In genomic region chr4:75718529-75718928, GRCh38 we compare ENCODE assay signal across 25 cellular contexts. TPM values are rescaled to one million over a fixed set of nuclear protein-coding genes. Genes with fewer than 3 reads are reported as not detected.
DNase-seq lines count a peak whose midpoint lies in the region; ATAC-seq and TF ChIP-seq lines count a peak whose summit lies in the region.
"Had no signal": no experiment of that assay in that cellular context is flagged by ENCODE, and none has a peak within 500 bp of the region (broad histone marks: within the 10 kb centered on the region; RNA-seq: fewer than 3 reads in every experiment).

No MANE protein-coding gene starts in this region.

- no peak overlapping the region for H4K8ac ChIP-seq in trophoblast cell (ENCODE audit: low read depth, low read length)

- WGBS in trophoblast cell (ENCODE audit: extremely low coverage, insufficient coverage, insufficient read length) = no CpG with 5 or more reads among the region's 2 CpGs

- CTCF ChIA-PET in CD4-positive, alpha-beta T cell (lab: Charles Lee) = no interaction called here

- ATAC-seq in RWPE2 (ENCODE audit: low read depth) (peak; percentile 57; the same call in 2 of the 3 replicates), HG02610 (IDR thresholded peaks at IDR 0.05; ENCODE audit: unreplicated experiment) (no peak), lower lobe of right lung (no peak)
- ATAC-seq in CD4-positive, alpha-beta T cell (ENCODE audit: poor library complexity) = no peak
- ATAC-seq: activated T-cell treated with anti-CD3 and anti-CD28 coated beads, Interleukin-2, amount 50 U/mL, for 4 hours; left lobe of liver; Right ventricle myocardium inferior had no signal

- H3K9ac ChIP-seq in trophoblast cell (ENCODE audit: low read length) = no peak overlapping the region

- H3K18ac ChIP-seq in trophoblast cell (ENCODE audit: low read length) = no peak overlapping the region

- H2BK12ac ChIP-seq in trophoblast cell (ENCODE audit: low read length) = no peak overlapping the region

- H3K79me1 ChIP-seq in trophoblast cell (ENCODE audit: low read length) = no peaks in the 10 kb centered on the region

- H3K27ac ChIP-seq in RWPE2 (ENCODE audit: poor library complexity, severe bottlenecking) (no peak overlapping the region), trophoblast cell (ENCODE audit: low read depth, low read length) (no peak overlapping the region), lower lobe of right lung (no peak overlapping the region)
- no peak overlapping the region for H3K27ac ChIP-seq in CD4-positive, alpha-beta T cell (ENCODE audit: low read depth, low read length)
- H3K27ac ChIP-seq: brain microvascular endothelial cell, C4-2B, uterus had no signal

- H4K12ac ChIP-seq in trophoblast cell (ENCODE audit: low read depth, low read length) = no peak overlapping the region

- no peak overlapping the region for H3K4me3 Mint-ChIP-seq in CD4-positive, alpha-beta T cell
- H3K4me3 Mint-ChIP-seq: activated CD4-positive, alpha-beta T cell treated with anti-CD3 and anti-CD28 coated beads, Interleukin-2, amount 10 ng/mL, durations not matched to agents 7 days and 5 days; activated T-cell treated with anti-CD3 and anti-CD28 coated beads, Interleukin-2, amount 50 U/mL, for 4 hours; naive B cell had no signal

- POLR2A ChIA-PET in CD4-positive, alpha-beta T cell (lab: Charles Lee) = no interaction called here

- H3K4me1 ChIP-seq in RWPE2 (ENCODE audit: insufficient read depth, poor library complexity, severe bottlenecking) = peaks cover 12% of the 10 kb centered on the region
- peaks cover 2 to 15% of the 10 kb centered on the region in 2 experiments for H3K4me1 ChIP-seq in trophoblast cell (ENCODE audit: control insufficient read depth in 1 of 2, insufficient read depth in 2 of 2, low read length in 2 of 2)
- H3K4me1 ChIP-seq in lower lobe of right lung = peaks cover 11% of the 10 kb centered on the region

- H3K27ac Mint-ChIP-seq in CD4-positive, alpha-beta T cell = no peak overlapping the region
- H3K27ac Mint-ChIP-seq: activated CD4-positive, alpha-beta T cell treated with anti-CD3 and anti-CD28 coated beads, Interleukin-2, amount 10 ng/mL, durations not matched to agents 7 days and 5 days had no signal

- H3K79me2 ChIP-seq in trophoblast cell (ENCODE audit: control insufficient read depth, insufficient read depth, low read length, poor library complexity) = no peaks in the 10 kb centered on the region

- no peak overlapping the region for H3K23ac ChIP-seq in trophoblast cell (ENCODE audit: low read length)

- H3K27me3 Mint-ChIP-seq in CD4-positive, alpha-beta T cell = no peaks in the 10 kb centered on the region
- H3K27me3 Mint-ChIP-seq: activated CD4-positive, alpha-beta T cell treated with anti-CD3 and anti-CD28 coated beads, Interleukin-2, amount 10 ng/mL, durations not matched to agents 7 days and 5 days; naive B cell had no signal

- DNase-seq in HT1080 (ENCODE audit: low read depth) (peak; percentile 46), RWPE2 (ENCODE audit: low spot score) (no peak), epithelial cell of esophagus (ENCODE audit: low read depth) (peak; percentile 64), trophoblast cell (peak; percentile 88 to 96), SW480 (ENCODE audit: low spot score) (no peak), lower lobe of right lung (no peak)
- DNase-seq in CD4-positive, alpha-beta T cell = no peak
- DNase-seq: activated CD4-positive, alpha-beta T cell treated with anti-CD3 and anti-CD28 coated beads, Interleukin-2, amount 10 ng/mL, durations not matched to agents 7 days and 5 days; activated gamma-delta T cell treated with Interleukin-2 at 50 U/mL for 16 hours; activated T-cell treated with anti-CD3 and anti-CD28 coated beads, Interleukin-2, amount 50 U/mL, for 4 hours; brain microvascular endothelial cell; effector CD4-positive, alpha-beta T cell; foreskin fibroblast; HCEC 1CT; naive B cell; NCI-H2081 treated with DMSO at 0.1 percent for 48 hours; NCI-H82; stimulated activated CD4-positive, alpha-beta T cell treated with anti-CD3 and anti-CD28 coated beads, Interleukin-15, amount 100 ng/mL, for 24 hours; stimulated activated naive CD4-positive, alpha-beta T cell treated with Interleukin-2 at 50 U/mL for 16 hours; T1000; uterus had no signal

- no peak overlapping the region for H3K4me2 ChIP-seq in trophoblast cell (ENCODE audit: low read length)

- H3K27me3 ChIP-seq in RWPE2 (ENCODE audit: insufficient read depth, poor library complexity, severe bottlenecking) (no peaks in the 10 kb centered on the region), trophoblast cell (ENCODE audit: insufficient read depth, low read length) (no peaks in the 10 kb centered on the region), lower lobe of right lung (ENCODE audit: low read depth) (no peaks in the 10 kb centered on the region)
- H3K27me3 ChIP-seq in CD4-positive, alpha-beta T cell (ENCODE audit: control insufficient read depth, insufficient read depth, low read length) = no peaks in the 10 kb centered on the region
- H3K27me3 ChIP-seq: brain microvascular endothelial cell, uterus had no signal

- H2AK5ac ChIP-seq in trophoblast cell (ENCODE audit: low read length) = no peak overlapping the region

- H3K9me3 Mint-ChIP-seq in CD4-positive, alpha-beta T cell = no peaks in the 10 kb centered on the region
- H3K9me3 Mint-ChIP-seq: activated CD4-positive, alpha-beta T cell treated with anti-CD3 and anti-CD28 coated beads, Interleukin-2, amount 10 ng/mL, durations not matched to agents 7 days and 5 days; activated T-cell treated with anti-CD3 and anti-CD28 coated beads, Interleukin-2, amount 50 U/mL, for 4 hours; naive B cell had no signal

- intact Hi-C loops in CD4-positive, alpha-beta T cell (cut with DNase I, micrococcal nuclease) = no loop called here
- intact Hi-C loops in lower lobe of right lung (cut with DNase I) = no loop called here

- H2BK120ac ChIP-seq in trophoblast cell (ENCODE audit: insufficient read depth, low read length, poor library complexity) = no peak overlapping the region

- H3K4me1 Mint-ChIP-seq in CD4-positive, alpha-beta T cell (ENCODE audit: low read depth) = peaks cover 20% of the 10 kb centered on the region

- peaks cover 5% of the 10 kb centered on the region for H3K36me3 Mint-ChIP-seq in CD4-positive, alpha-beta T cell (ENCODE audit: low read depth)
- H3K36me3 Mint-ChIP-seq: naive B cell had no signal

- H3K14ac ChIP-seq in trophoblast cell (ENCODE audit: low read length) = no peak overlapping the region

- H3K36me3 ChIP-seq in RWPE2 (ENCODE audit: low read depth) = no peaks in the 10 kb centered on the region
- no peaks in the 10 kb centered on the region for H3K36me3 ChIP-seq in trophoblast cell (ENCODE audit: control insufficient read depth in 1 of 2, insufficient read depth in 2 of 2, low read length in 2 of 2)
- H3K36me3 ChIP-seq in lower lobe of right lung = no peaks in the 10 kb centered on the region
- H3K36me3 ChIP-seq: uterus had no signal

- H4K91ac ChIP-seq in trophoblast cell (ENCODE audit: low read depth, low read length) = no peak overlapping the region

- no peak overlapping the region for H2AFZ ChIP-seq in trophoblast cell (ENCODE audit: insufficient read depth, low read length, poor library complexity)

- H2BK5ac ChIP-seq in trophoblast cell (ENCODE audit: low read depth, low read length, poor library complexity) = no peak overlapping the region

- TF ChIP-seq CTCF in RWPE2 (IDR thresholded peaks at IDR 0.05; ENCODE audit: poor library complexity, severe bottlenecking) = no peak
- no peak for TF ChIP-seq CTCF in epithelial cell of esophagus (IDR thresholded peaks at IDR 0.05; ENCODE audit: insufficient read depth, low read depth, low read length, missing control alignments)
- no peak for TF ChIP-seq CTCF in CD4-positive, alpha-beta T cell (IDR thresholded peaks at IDR 0.05)
- no peak for TF ChIP-seq CTCF in lower lobe of right lung (IDR thresholded peaks at IDR 0.05)

- H3K9me3 ChIP-seq in RWPE2 (ENCODE audit: severe bottlenecking) = no peaks in the 10 kb centered on the region
- H3K9me3 ChIP-seq in trophoblast cell (ENCODE audit: insufficient read depth, low read depth, low read length) = no peaks in the 10 kb centered on the region
- no peaks in the 10 kb centered on the region for H3K9me3 ChIP-seq in CD4-positive, alpha-beta T cell (ENCODE audit: control insufficient read depth, low read length)
- H3K9me3 ChIP-seq in lower lobe of right lung = no peaks in the 10 kb centered on the region
- H3K9me3 ChIP-seq: uterus had no signal

- H3K4ac ChIP-seq in trophoblast cell (ENCODE audit: low read depth, low read length) = no peak overlapping the region

- H3K4me3 ChIP-seq in RWPE2 (ENCODE audit: severe bottlenecking) (no peak overlapping the region), epithelial cell of esophagus (ENCODE audit: low read length) (no peak overlapping the region), trophoblast cell (ENCODE audit: low read depth, low read length) (no peak overlapping the region), lower lobe of right lung (no peak overlapping the region)
- H3K4me3 ChIP-seq: uterus had no signal

RNA-seq across cellular contexts. Expression of gene USO1, which starts 5.8 kb away (rescaled TPM):
- 60.8 and 68.3 TPM in 2 replicates for total RNA-seq in HT1080 (2014; rRNA removed; shearing (Covaris generic))
- 55.8 and 78.3 TPM in 2 replicates for polyA plus RNA-seq in HT1080 (2015; cell fraction: cytosol; rRNA removed)
- polyA plus RNA-seq in HT1080 (2015; cell fraction: nucleus; rRNA removed) = 91.3 and 94.7 TPM in 2 replicates
- polyA plus RNA-seq in trophoblast cell (2013) = 66.2 and 67.9 TPM in 2 replicates
- 10 to 100 TPM; 10.5 to 10.9 TPM for total RNA-seq in CD4-positive, alpha-beta T cell
- 55.6 TPM for total RNA-seq in lower lobe of right lung

RNA-seq across cellular contexts. Expression of gene G3BP2, which starts 45.3 kb away (rescaled TPM):
- 86.0 and 115 TPM in 2 replicates for total RNA-seq in HT1080 (2014; rRNA removed; shearing (Covaris generic))
- 96.4 and 124 TPM in 2 replicates for polyA plus RNA-seq in HT1080 (2015; cell fraction: cytosol; rRNA removed)
- 153 and 173 TPM in 2 replicates for polyA plus RNA-seq in HT1080 (2015; cell fraction: nucleus; rRNA removed)
- polyA plus RNA-seq in trophoblast cell (2013) = 96.0 and 96.1 TPM in 2 replicates
- 100 to 1,000 TPM; 319 to 322 TPM for total RNA-seq in CD4-positive, alpha-beta T cell
- total RNA-seq in lower lobe of right lung = 101 TPM

Comparison
In these comparisons a context has a peak if more than half of its experiments do, and no peak if none do; other contexts are left out.
1. DNase-seq: peak in HT1080 (single experiment), epithelial cell of esophagus (single experiment) and trophoblast cell (2 of 2); none in RWPE2 (single experiment), SW480 (single experiment), CD4-positive, alpha-beta T cell (0 of 10) and lower lobe of right lung (single experiment).